Comparison of ENCODE assay signal across 31 cellular contexts in genomic region chr10:84632866-84633265, GRCh38.
DNase-seq lines count a peak whose midpoint lies in the region; TF ChIP-seq lines count a peak whose summit lies in the region.
"Had no signal": no experiment of that assay in that cellular context is flagged by ENCODE, and none has a peak within 500 bp of the region (broad histone marks: within the 10 kb centered on the region; RNA-seq: fewer than 3 reads in every experiment).

No MANE protein-coding gene starts in this region.

- TF ChIP-seq CTCF in MCF 10A (IDR thresholded peaks at IDR 0.05; ENCODE audit: unreplicated experiment) (no peak), breast epithelium (IDR thresholded peaks at IDR 0.05) (no peak), VCaP (conservative IDR thresholded peaks at IDR 0.05) (no peak), progenitor cell of endocrine pancreas (IDR thresholded peaks at IDR 0.05; ENCODE audit: unreplicated experiment) (no peak)

- no peak for TF ChIP-seq POLR2A in breast epithelium (IDR thresholded peaks at IDR 0.05)

- H3K9me3 Mint-ChIP-seq in MCF 10A (ENCODE audit: unreplicated experiment) (no peaks in the 10 kb centered on the region), progenitor cell of endocrine pancreas (ENCODE audit: low read depth) (peaks cover 3% of the 10 kb centered on the region)
- H3K9me3 Mint-ChIP-seq: activated CD8-positive, alpha-beta T cell treated with anti-CD3 and anti-CD28 coated beads for 36 hours; activated naive CD4-positive, alpha-beta T cell treated with anti-CD3 and anti-CD28 coated beads, Interleukin-2, amount 50 U/mL, for 24 hours; neural crest cell had no signal

- H3K9me3 ChIP-seq in breast epithelium = no peaks in the 10 kb centered on the region
- no peaks in the 10 kb centered on the region for H3K9me3 ChIP-seq in effector memory CD4-positive, alpha-beta T cell (ENCODE audit: control insufficient read depth, low read length)
- H3K9me3 ChIP-seq: esophagus squamous epithelium, pancreas, thoracic aorta had no signal

- no peak overlapping the region for H3K4me3 Mint-ChIP-seq in MCF 10A (ENCODE audit: unreplicated experiment)
- H3K4me3 Mint-ChIP-seq in progenitor cell of endocrine pancreas (ENCODE audit: low read depth) = no peak overlapping the region
- H3K4me3 Mint-ChIP-seq: activated CD4-positive, alpha-beta T cell treated with anti-CD3 and anti-CD28 coated beads for 36 hours; activated CD8-positive, alpha-beta T cell treated with anti-CD3 and anti-CD28 coated beads for 36 hours; activated naive CD4-positive, alpha-beta T cell treated with anti-CD3 and anti-CD28 coated beads, Interleukin-2, amount 50 U/mL, for 24 hours; neural crest cell; stimulated activated naive CD8-positive, alpha-beta T cell treated with anti-CD3 and anti-CD28 coated beads, Interleukin-15, amount 100 ng/mL, for 72 hours had no signal

- H3K27ac ChIP-seq in breast epithelium (no peak overlapping the region), VCaP (peak overlapping the region; percentile 24; the same call in 1 of the 2 replicates), epithelial cell of prostate (peak overlapping the region; percentile 85)
- H3K27ac ChIP-seq in effector memory CD4-positive, alpha-beta T cell (ENCODE audit: insufficient read depth, low read length, poor library complexity, severe bottlenecking) = no peak overlapping the region
- H3K27ac ChIP-seq: 22Rv1, C4-2B, esophagus squamous epithelium, pancreas, PC-9, thoracic aorta had no signal

- CTCF ChIA-PET in MCF 10A (lab: Yijun Ruan, JAX) = interaction anchor here (1.3 kb wide), 1 partner anchor 95 kb away, joined by 5 read pairs; no protein-coding TSS in a partner anchor

- H3K4me3 ChIP-seq in breast epithelium = no peak overlapping the region
- H3K4me3 ChIP-seq in effector memory CD4-positive, alpha-beta T cell (ENCODE audit: insufficient read depth, low read depth, low read length, poor library complexity, severe bottlenecking) = no peak overlapping the region
- H3K4me3 ChIP-seq: esophagus squamous epithelium, pancreas, PC-9, thoracic aorta had no signal

- intact Hi-C loops in MCF 10A (cut with micrococcal nuclease) = no loop called here
- intact Hi-C loops in breast epithelium (cut with DNase I; ENCODE audit: low total_unique reads) = no loop called here

- POLR2A ChIA-PET in MCF 10A (lab: Yijun Ruan, JAX) = no interaction called here

- H3K27me3 Mint-ChIP-seq in MCF 10A (ENCODE audit: insufficient read depth, unreplicated experiment) (no peaks in the 10 kb centered on the region), progenitor cell of endocrine pancreas (peaks cover 3% of the 10 kb centered on the region)
- H3K27me3 Mint-ChIP-seq: stimulated activated naive CD8-positive, alpha-beta T cell treated with anti-CD3 and anti-CD28 coated beads, Interleukin-15, amount 100 ng/mL, for 72 hours had no signal

- no peaks in the 10 kb centered on the region for H3K27me3 ChIP-seq in breast epithelium
- H3K27me3 ChIP-seq in effector memory CD4-positive, alpha-beta T cell (replicated peaks; ENCODE audit: control insufficient read depth, insufficient read depth, low read length, poor library complexity, severe bottlenecking) = no peaks in the 10 kb centered on the region
- H3K27me3 ChIP-seq: pancreas had no signal

- H3K36me3 ChIP-seq in breast epithelium = no peaks in the 10 kb centered on the region
- H3K36me3 ChIP-seq in effector memory CD4-positive, alpha-beta T cell (ENCODE audit: control insufficient read depth, insufficient read depth, low read length) = no peaks in the 10 kb centered on the region
- H3K36me3 ChIP-seq: esophagus squamous epithelium, pancreas, thoracic aorta had no signal

- BruUV-seq in MCF 10A (replicated peaks; lab: Mats Ljungman, UMichigan) = no TSS peak

- H3K27ac Mint-ChIP-seq in MCF 10A (ENCODE audit: low read depth, unreplicated experiment) (no peak overlapping the region), progenitor cell of endocrine pancreas (peak overlapping the region; percentile 80)
- H3K27ac Mint-ChIP-seq: activated CD4-positive, alpha-beta T cell treated with anti-CD3 and anti-CD28 coated beads for 36 hours; activated CD8-positive, alpha-beta T cell treated with anti-CD3 and anti-CD28 coated beads for 36 hours; activated naive CD4-positive, alpha-beta T cell treated with anti-CD3 and anti-CD28 coated beads, Interleukin-2, amount 50 U/mL, for 24 hours; stimulated activated naive CD8-positive, alpha-beta T cell treated with anti-CD3 and anti-CD28 coated beads, Interleukin-15, amount 100 ng/mL, for 72 hours had no signal

- H3K36me3 Mint-ChIP-seq in MCF 10A (ENCODE audit: insufficient read depth, unreplicated experiment) (no peaks in the 10 kb centered on the region), progenitor cell of endocrine pancreas (ENCODE audit: insufficient read depth) (peaks cover 1% of the 10 kb centered on the region)
- H3K36me3 Mint-ChIP-seq: activated naive CD4-positive, alpha-beta T cell treated with anti-CD3 and anti-CD28 coated beads, Interleukin-2, amount 50 U/mL, for 24 hours had no signal

- DNase-seq in MCF 10A (ENCODE audit: unreplicated experiment) = peak; percentile 9
- no peak for DNase-seq in breast epithelium (ENCODE audit: low spot score in 2 of 2)
- peak; percentile 74 for DNase-seq in epithelial cell of prostate (ENCODE audit: low read depth, low spot score)
- no peak for DNase-seq in progenitor cell of endocrine pancreas (ENCODE audit: low spot score, unreplicated experiment)
- no peak for DNase-seq in T1000 (lab: John Stamatoyannopoulos, UW)
- no peak for DNase-seq in stimulated activated CD4-positive, alpha-beta T cell treated with anti-CD3 and anti-CD28 coated beads, Interleukin-15, amount 100 ng/mL, for 24 hours
- DNase-seq in effector memory CD4-positive, alpha-beta T cell = no peak
- DNase-seq: activated CD4-positive, alpha-beta T cell treated with anti-CD3 and anti-CD28 coated beads for 36 hours; activated CD8-positive, alpha-beta memory T cell treated with anti-CD3 and anti-CD28 coated beads, Interleukin-2, amount 50 U/mL, for 48 hours; activated CD8-positive, alpha-beta T cell treated with anti-CD3 and anti-CD28 coated beads for 36 hours; amniotic stem cell; COR-L47; cortex of kidney; esophagus squamous epithelium; HCEC 1CT; hippocampal formation; left colon; NCI-H1092 treated with DMSO at 0.1 percent for 48 hours; NCI-H2029; NCI-H524; pancreas; Right ventricle myocardium superior; stimulated activated CD8-positive, alpha-beta memory T cell treated with anti-CD3 and anti-CD28 coated beads, Interleukin-4, amount 100 ng/mL, for 48 hours; stimulated activated naive CD8-positive, alpha-beta T cell treated with anti-CD3 and anti-CD28 coated beads, Interleukin-15, amount 100 ng/mL, for 72 hours had no signal

- H3K4me1 ChIP-seq in breast epithelium = no peaks in the 10 kb centered on the region
- H3K4me1 ChIP-seq in effector memory CD4-positive, alpha-beta T cell (ENCODE audit: control insufficient read depth, insufficient read depth, low read length, poor library complexity, severe bottlenecking) = no peaks in the 10 kb centered on the region
- H3K4me1 ChIP-seq: esophagus squamous epithelium, pancreas had no signal

- H3K4me1 Mint-ChIP-seq in MCF 10A (ENCODE audit: insufficient read depth, unreplicated experiment) (no peaks in the 10 kb centered on the region), progenitor cell of endocrine pancreas (ENCODE audit: low read depth) (peaks cover 22% of the 10 kb centered on the region)
- H3K4me1 Mint-ChIP-seq: activated CD4-positive, alpha-beta T cell treated with anti-CD3 and anti-CD28 coated beads for 36 hours; activated naive CD4-positive, alpha-beta T cell treated with anti-CD3 and anti-CD28 coated beads, Interleukin-2, amount 50 U/mL, for 24 hours; neural crest cell; stimulated activated naive CD8-positive, alpha-beta T cell treated with anti-CD3 and anti-CD28 coated beads, Interleukin-15, amount 100 ng/mL, for 72 hours had no signal

Comparison
In these comparisons a context has a peak if more than half of its experiments do, and no peak if none do; other contexts are left out.
1. DNase-seq: peak in MCF 10A (single experiment) and epithelial cell of prostate (single experiment); none in breast epithelium (0 of 2), progenitor cell of endocrine pancreas (single experiment), T1000 (single experiment), stimulated activated CD4-positive, alpha-beta T cell treated with anti-CD3 and anti-CD28 coated beads, Interleukin-15, amount 100 ng/mL, for 24 hours (single experiment) and effector memory CD4-positive, alpha-beta T cell (0 of 3).
2. H3K27ac ChIP-seq: peak in VCaP (single experiment) and epithelial cell of prostate (single experiment); none in breast epithelium (0 of 2) and effector memory CD4-positive, alpha-beta T cell (single experiment).